In the genomic region with DNA sequence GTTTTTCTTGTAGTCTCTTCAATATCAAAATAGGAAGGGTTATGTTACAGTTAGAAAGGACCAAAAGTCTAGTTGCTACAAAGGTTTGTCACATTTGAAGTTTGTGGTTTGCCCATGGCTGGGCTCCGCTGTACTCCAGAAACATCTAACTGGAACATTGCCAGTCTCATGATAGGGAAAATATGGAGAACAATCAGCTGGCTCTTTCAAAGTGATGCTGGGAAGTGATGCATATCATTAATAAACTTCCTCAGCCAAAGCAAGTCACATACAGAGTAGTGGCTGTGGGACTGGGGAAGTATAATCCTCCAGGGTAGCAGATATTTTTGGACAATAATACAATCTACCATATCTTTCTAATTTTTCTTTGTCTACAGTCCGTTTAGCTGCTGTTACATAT, we compare ENCODE assay signal across 1 cellular context.
TF ChIP-seq lines count a peak whose summit lies in the region.

No MANE protein-coding gene starts in this region.

TF ChIP-seq in endothelial cell of umbilical vein, 7 proteins besides CTCF, POLR2A, EP300 and RAD21:
- no peak for TF ChIP-seq GATA2 (IDR thresholded peaks at IDR 0.05; ENCODE audit: insufficient read depth, insufficient read length, low read depth, low read length)
- TF ChIP-seq POLR2AphosphoS5 (IDR thresholded peaks at IDR 0.05; ENCODE audit: insufficient read depth, low read depth, low read length) = peak; percentile 12
